ENCODE assay signal across 17 cellular contexts in genomic region chr15:39487180-39487735, GRCh38.
DNase-seq lines count a peak whose midpoint lies in the region; ATAC-seq, FAIRE-seq and TF ChIP-seq lines count a peak whose summit lies in the region.
"Had no signal": no experiment of that assay in that cellular context is flagged by ENCODE, and none has a peak within 500 bp of the region (broad histone marks: within the 10 kb centered on the region; RNA-seq: fewer than 3 reads in every experiment).

No MANE protein-coding gene starts in this region.

- H3K36me3 Mint-ChIP-seq in natural killer cell treated with Interleukin-12 subunit alpha and Interleukin-12 subunit beta and Interleukin-15 and Interleukin-18, amount 100 ng/mL, for 72 hours: peaks cover 4% of the 10 kb centered on the region
- H3K36me3 Mint-ChIP-seq: CD4-positive, alpha-beta memory T cell had no signal

- no peak overlapping the region for H3K27ac ChIP-seq in BLaER1
- no peak overlapping the region for H3K27ac ChIP-seq in RWPE2 (ENCODE audit: poor library complexity, severe bottlenecking)
- no peak overlapping the region for H3K27ac ChIP-seq in keratinocyte (ENCODE audit: control insufficient read depth, insufficient read depth, low read length)
- H3K27ac ChIP-seq in rectal smooth muscle tissue (ENCODE audit: low read depth, low read length): peak overlapping the region; percentile 89
- H3K27ac ChIP-seq: PC-9 had no signal

- H4K20me1 ChIP-seq in BLaER1 (no peaks in the 10 kb centered on the region), keratinocyte (ENCODE audit: control insufficient read depth, extremely low read depth, insufficient read depth, low read length) (no peaks in the 10 kb centered on the region)

- H3K4me1 ChIP-seq in BLaER1 (peaks cover 7% of the 10 kb centered on the region; the same call in 1 of the 2 replicates), RWPE2 (ENCODE audit: insufficient read depth, poor library complexity, severe bottlenecking) (no peaks in the 10 kb centered on the region), keratinocyte (ENCODE audit: control insufficient read depth, extremely low read depth, insufficient read depth, low read length) (peaks cover 10% of the 10 kb centered on the region), rectal smooth muscle tissue (ENCODE audit: control insufficient read depth, insufficient read depth, low read length) (peaks cover 56% of the 10 kb centered on the region)

- peaks cover 24 to 30% of the 10 kb centered on the region in 2 donors for H3K27me3 Mint-ChIP-seq in natural killer cell treated with Interleukin-12 subunit alpha and Interleukin-12 subunit beta and Interleukin-15 and Interleukin-18, amount 100 ng/mL, for 72 hours
- H3K27me3 Mint-ChIP-seq: B cell had no signal

- no peaks in the 10 kb centered on the region for H3K79me2 ChIP-seq in keratinocyte (ENCODE audit: control insufficient read depth, insufficient read depth, low read length)

- H3K27ac Mint-ChIP-seq in natural killer cell treated with Interleukin-12 subunit alpha and Interleukin-12 subunit beta and Interleukin-15 and Interleukin-18, amount 100 ng/mL, for 72 hours: no peak overlapping the region
- H3K27ac Mint-ChIP-seq: B cell; CD4-positive, alpha-beta memory T cell had no signal

- TF ChIP-seq CTCF in RWPE2 (IDR thresholded peaks at IDR 0.05; ENCODE audit: poor library complexity, severe bottlenecking) (no peak), keratinocyte (optimal IDR thresholded peaks at IDR 0.05 in 1 of 3, IDR thresholded peaks at IDR 0.05 in 1 of 3, conservative IDR thresholded peaks at IDR 0.05 in 1 of 3; ENCODE audit: extremely low read depth in 1 of 3, insufficient read depth in 2 of 3, low read length in 3 of 3) (no peak)

- 0 out of 3 replicates have a peak, but pooled peaks have one; percentile 31 for ATAC-seq in RWPE2 (ENCODE audit: low read depth)
- no peak for ATAC-seq in natural killer cell treated with Interleukin-12 subunit alpha and Interleukin-12 subunit beta and Interleukin-15 and Interleukin-18, amount 100 ng/mL, for 72 hours

- FAIRE-seq in keratinocyte (lab: Jason Lieb, UNC): peak; percentile 53
- FAIRE-seq: D721Med had no signal

- no peaks in the 10 kb centered on the region for H3K4me1 Mint-ChIP-seq in natural killer cell treated with Interleukin-12 subunit alpha and Interleukin-12 subunit beta and Interleukin-15 and Interleukin-18, amount 100 ng/mL, for 72 hours (ENCODE audit: low read depth in 2 of 2)
- H3K4me1 Mint-ChIP-seq: B cell; CD4-positive, alpha-beta memory T cell had no signal

- H3K9ac ChIP-seq in BLaER1 (no peak overlapping the region), keratinocyte (ENCODE audit: control insufficient read depth, extremely low read depth, insufficient read depth, low read length) (no peak overlapping the region), rectal smooth muscle tissue (ENCODE audit: low read length) (no peak overlapping the region)

- H3K9me1 ChIP-seq in keratinocyte (ENCODE audit: control insufficient read depth, extremely low read depth, insufficient read depth, low read length): peaks cover 2% of the 10 kb centered on the region

- no peak overlapping the region for H3K4me3 Mint-ChIP-seq in natural killer cell treated with Interleukin-12 subunit alpha and Interleukin-12 subunit beta and Interleukin-15 and Interleukin-18, amount 100 ng/mL, for 72 hours
- H3K4me3 Mint-ChIP-seq: B cell; CD4-positive, alpha-beta memory T cell had no signal

- dilution Hi-C loops in keratinocyte (cut with MboI; ENCODE audit: extremely low pct_ligation_motif_present, low sequenced_read_pairs): no loop called here

- H3K4me2 ChIP-seq in BLaER1 (0 out of 2 replicates have a peak overlapping the region, but pooled peaks have one; percentile 6), keratinocyte (ENCODE audit: control insufficient read depth, extremely low read depth, insufficient read depth, low read depth, low read length) (peak overlapping the region; percentile 47)
- H3K4me2 ChIP-seq: PC-9 had no signal

- H3K9me3 ChIP-seq in BLaER1 (no peaks in the 10 kb centered on the region), RWPE2 (ENCODE audit: severe bottlenecking) (no peaks in the 10 kb centered on the region), keratinocyte (ENCODE audit: control insufficient read depth, low read depth, low read length) (no peaks in the 10 kb centered on the region)

- H3K36me3 ChIP-seq in BLaER1 (no peaks in the 10 kb centered on the region), RWPE2 (ENCODE audit: low read depth) (no peaks in the 10 kb centered on the region), keratinocyte (ENCODE audit: control insufficient read depth in 2 of 2, extremely low read depth in 1 of 2, insufficient read depth in 2 of 2, low read length in 2 of 2) (no peaks in the 10 kb centered on the region), rectal smooth muscle tissue (ENCODE audit: control insufficient read depth, insufficient read depth, low read length) (no peaks in the 10 kb centered on the region)

- no peak overlapping the region for H2AFZ ChIP-seq in keratinocyte (ENCODE audit: control insufficient read depth, low read length)
- H2AFZ ChIP-seq: PC-9 had no signal

- H3K4me3 ChIP-seq in BLaER1 (no peak overlapping the region), RWPE2 (ENCODE audit: severe bottlenecking) (no peak overlapping the region), keratinocyte (ENCODE audit: control insufficient read depth in 2 of 3, extremely low read depth in 1 of 3, insufficient read depth in 2 of 3, low read depth in 1 of 3, low read length in 3 of 3) (no peak overlapping the region), rectal smooth muscle tissue (ENCODE audit: low read length) (no peak overlapping the region)
- H3K4me3 ChIP-seq: PC-9 had no signal

- no peaks in the 10 kb centered on the region for H3K9me3 Mint-ChIP-seq in natural killer cell treated with Interleukin-12 subunit alpha and Interleukin-12 subunit beta and Interleukin-15 and Interleukin-18, amount 100 ng/mL, for 72 hours
- H3K9me3 Mint-ChIP-seq: CD4-positive, alpha-beta memory T cell had no signal

- DNase-seq in RWPE2 (ENCODE audit: low spot score) (no peak), keratinocyte (ENCODE audit: low read depth, low spot score) (no peak), HCEC 1CT (no peak), cortex of kidney (lab: John Stamatoyannopoulos, UW) (no peak)
- DNase-seq in natural killer cell treated with Interleukin-12 subunit alpha and Interleukin-12 subunit beta and Interleukin-15 and Interleukin-18, amount 100 ng/mL, for 72 hours (ENCODE audit: low spot score): no peak
- DNase-seq: CD4-positive, alpha-beta memory T cell; KG1; NCI-H1092 treated with DMSO at 0.1 percent for 48 hours; NCI-H1694; NCI-H446 treated with DMSO at 0.1 percent for 48 hours; NCI-H748 treated with DMSO at 0.1 percent for 48 hours; PC-9; SHP77 had no signal

- H3K27me3 ChIP-seq in BLaER1 (no peaks in the 10 kb centered on the region), RWPE2 (ENCODE audit: insufficient read depth, poor library complexity, severe bottlenecking) (no peaks in the 10 kb centered on the region), keratinocyte (ENCODE audit: control insufficient read depth, extremely low read depth, insufficient read depth, low read length) (no peaks in the 10 kb centered on the region), rectal smooth muscle tissue (ENCODE audit: control insufficient read depth, insufficient read depth, low read length) (no peaks in the 10 kb centered on the region)
